ENCODE assay signal across 10 cellular contexts in genomic region chr13:33745370-33746324, GRCh38.
A peak's percentile ranks its signal among the peaks of the same experiment; 100 is the strongest.
DNase-seq lines count a peak whose midpoint lies in the region; ATAC-seq and TF ChIP-seq lines count a peak whose summit lies in the region.
"Had no signal": no experiment of that assay in that cellular context is flagged by ENCODE, and none has a peak within 500 bp of the region (broad histone marks: within the 10 kb centered on the region; RNA-seq: fewer than 3 reads in every experiment).

No MANE protein-coding gene starts in this region.

- no peak for TF ChIP-seq EP300 in gastroesophageal sphincter (IDR thresholded peaks at IDR 0.05)

- WGBS in gastroesophageal sphincter (ENCODE audit: low coverage in 1 of 2), 2 donors = 50 to 70% methylated on average over 7 of the region's 7 CpGs
- 49 to 55% methylated on average over 7 of the region's 7 CpGs for WGBS in esophagus squamous epithelium, 2 donors

- H3K4me1 ChIP-seq in gastroesophageal sphincter (peaks cover 0 to 21% (median 0%) of the 10 kb centered on the region in 3 donors), esophagus squamous epithelium (peaks cover 0 to 30% (median 7%) of the 10 kb centered on the region in 3 donors)
- H3K4me1 ChIP-seq: colonic mucosa had no signal

- peak overlapping the region in 3 of 4 donors; percentile 61 to 73 (median 73) for H3K27ac ChIP-seq in gastroesophageal sphincter
- H3K27ac ChIP-seq in esophagus squamous epithelium = peak overlapping the region in 2 of 4 donors; percentile 3 to 66
- H3K27ac ChIP-seq: colonic mucosa had no signal

- H3K9me3 ChIP-seq in gastroesophageal sphincter (no peaks in the 10 kb centered on the region), esophagus squamous epithelium (no peaks in the 10 kb centered on the region)
- H3K9me3 ChIP-seq: colonic mucosa had no signal

- H3K36me3 ChIP-seq in gastroesophageal sphincter (no peaks in the 10 kb centered on the region), esophagus squamous epithelium (no peaks in the 10 kb centered on the region)
- H3K36me3 ChIP-seq: colonic mucosa had no signal

- ATAC-seq in GM18858 (IDR thresholded peaks at IDR 0.05; ENCODE audit: unreplicated experiment) (peak; percentile 37), HG02623 (IDR thresholded peaks at IDR 0.05; ENCODE audit: unreplicated experiment) (peak; percentile 44), gastroesophageal sphincter (peak; percentile 44)

- peak in 1 of 4 experiments; percentile 13 for TF ChIP-seq CTCF in gastroesophageal sphincter (IDR thresholded peaks at IDR 0.05)
- TF ChIP-seq CTCF in esophagus squamous epithelium (IDR thresholded peaks at IDR 0.05) = no peak

- TF ChIP-seq POLR2A in gastroesophageal sphincter (IDR thresholded peaks at IDR 0.05) = no peak
- TF ChIP-seq POLR2A in esophagus squamous epithelium (IDR thresholded peaks at IDR 0.05) = no peak

- H3K4me3 ChIP-seq in gastroesophageal sphincter (no peak overlapping the region), esophagus squamous epithelium (no peak overlapping the region)
- H3K4me3 ChIP-seq: colonic mucosa had no signal

- DNase-seq in NCI-H1092 treated with DMSO at 0.1 percent for 48 hours (lab: John Stamatoyannopoulos, UW) (peak; percentile 70), esophagus squamous epithelium (lab: John Stamatoyannopoulos, UW) (no peak), glomerular visceral epithelial cell (ENCODE audit: extremely low spot score) (no peak)
- DNase-seq in activated CD4-positive, alpha-beta T cell treated with anti-CD3 and anti-CD28 coated beads for 48 hours = no peak
- DNase-seq in activated T-cell treated with anti-CD3 and anti-CD28 coated beads, Interleukin-2, amount 50 U/mL, for 1 hour = no peak
- DNase-seq: activated CD4-positive, CD25-positive, alpha-beta regulatory T cell; colonic mucosa had no signal

- no peaks in the 10 kb centered on the region for H3K27me3 ChIP-seq in gastroesophageal sphincter
- H3K27me3 ChIP-seq in esophagus squamous epithelium = no peaks in the 10 kb centered on the region
- H3K27me3 ChIP-seq: colonic mucosa had no signal

- intact Hi-C loops in esophagus squamous epithelium (cut with DNase I) = no loop called here
